Comparison of ENCODE assay signal across 16 cellular contexts in genomic region chr10:102630663-102631062, GRCh38. TPM values are rescaled to one million over a fixed set of nuclear protein-coding genes. Genes with fewer than 3 reads are reported as not detected.
DNase-seq lines count a peak whose midpoint lies in the region; ATAC-seq and TF ChIP-seq lines count a peak whose summit lies in the region.
"Had no signal": no experiment of that assay in that cellular context is flagged by ENCODE, and none has a peak within 500 bp of the region (broad histone marks: within the 10 kb centered on the region; RNA-seq: fewer than 3 reads in every experiment).

No MANE protein-coding gene starts in this region.

- DNase-seq in left ventricle myocardium inferior (no peak), right atrium auricular region (ENCODE audit: low spot score) (no peak), dorsolateral prefrontal cortex (peak in 1 of 10 donors; percentile 47), type B pancreatic cell (ENCODE audit: extremely low spot score, unreplicated experiment) (no peak), NCI-H2029 (lab: John Stamatoyannopoulos, UW) (no peak)
- DNase-seq in activated CD4-positive, CD25-positive, alpha-beta regulatory T cell (lab: John Stamatoyannopoulos, UW) = no peak
- DNase-seq: activated CD4-positive, alpha-beta T cell treated with anti-CD3 and anti-CD28 coated beads, Interleukin-2, amount 50 U/mL, for 48 hours; activated effector memory CD4-positive, alpha-beta T cell treated with anti-CD3 and anti-CD28 coated beads, Interleukin-2, amount 50 U/mL, for 16 hours; body of pancreas; DMS79 treated with DMSO at 0.1 percent for 48 hours; left colon; NCI-H1694 treated with DMSO at 0.1 percent for 48 hours; NCI-H524 treated with DMSO at 0.1 percent for 48 hours; tibial artery had no signal

- H3K9me3 ChIP-seq in left ventricle myocardium inferior (replicated peaks) = no peaks in the 10 kb centered on the region
- no peaks in the 10 kb centered on the region for H3K9me3 ChIP-seq in right atrium auricular region
- H3K9me3 ChIP-seq: body of pancreas, tibial artery had no signal

- peaks cover 14% of the 10 kb centered on the region for H3K36me3 Mint-ChIP-seq in nephron (ENCODE audit: low read depth)
- peaks cover 5% of the 10 kb centered on the region for H3K36me3 Mint-ChIP-seq in type B pancreatic cell

- H3K4me3 Mint-ChIP-seq in nephron (peak overlapping the region in 1 of 3 experiments; percentile 14), type B pancreatic cell (no peak overlapping the region)

- ATAC-seq in GM21515 (IDR thresholded peaks at IDR 0.05; ENCODE audit: unreplicated experiment) = no peak
- ATAC-seq: body of pancreas, left colon had no signal

- peaks cover 3% of the 10 kb centered on the region for H3K36me3 ChIP-seq in left ventricle myocardium inferior
- H3K36me3 ChIP-seq in right atrium auricular region = no peaks in the 10 kb centered on the region

- H3K27ac ChIP-seq in left ventricle myocardium inferior (replicated peaks) = peak overlapping the region; percentile 91
- peak overlapping the region in 1 of 2 donors; percentile 5 for H3K27ac ChIP-seq in right atrium auricular region
- H3K27ac ChIP-seq in dorsolateral prefrontal cortex = peak overlapping the region in 58 of 59 donors; percentile 41 to 95 (median 90)

- H3K4me3 ChIP-seq in left ventricle myocardium inferior (no peak overlapping the region), right atrium auricular region (no peak overlapping the region), dorsolateral prefrontal cortex (peak overlapping the region in 4 of 59 donors; percentile 11 to 25 (median 16))
- H3K4me3 ChIP-seq: body of pancreas, tibial artery had no signal

- H3K4me1 Mint-ChIP-seq in nephron = peaks cover 98% of the 10 kb centered on the region
- H3K4me1 Mint-ChIP-seq in type B pancreatic cell (ENCODE audit: unreplicated experiment) = peaks cover 56% of the 10 kb centered on the region

- H3K27ac Mint-ChIP-seq in nephron (peak overlapping the region; percentile 97 to 100 (median 100)), type B pancreatic cell (peak overlapping the region; percentile 12)

- H3K9me3 Mint-ChIP-seq in nephron (no peaks in the 10 kb centered on the region), type B pancreatic cell (no peaks in the 10 kb centered on the region)

- H3K27me3 Mint-ChIP-seq in nephron (ENCODE audit: low read depth) (no peaks in the 10 kb centered on the region), type B pancreatic cell (no peaks in the 10 kb centered on the region)

- H3K27me3 ChIP-seq in left ventricle myocardium inferior (ENCODE audit: low read depth) (no peaks in the 10 kb centered on the region), right atrium auricular region (no peaks in the 10 kb centered on the region), dorsolateral prefrontal cortex (no peaks in the 10 kb centered on the region)
- H3K27me3 ChIP-seq: body of pancreas, tibial artery had no signal

- TF ChIP-seq CTCF in left ventricle myocardium inferior (IDR thresholded peaks at IDR 0.05; ENCODE audit: borderline replicate concordance) (no peak), right atrium auricular region (IDR thresholded peaks at IDR 0.05) (no peak), dorsolateral prefrontal cortex (IDR thresholded peaks at IDR 0.05 in 54 of 56, conservative IDR thresholded peaks at IDR 0.05 in 2 of 56; ENCODE audit: low read depth in 1 of 56, partially characterized antibody in 56 of 56) (no peak), nephron (IDR thresholded peaks at IDR 0.05; ENCODE audit: unreplicated experiment in 3 of 3) (no peak), type B pancreatic cell (conservative IDR thresholded peaks at IDR 0.05) (no peak)

- H3K4me1 ChIP-seq in left ventricle myocardium inferior (peaks cover 97% of the 10 kb centered on the region), right atrium auricular region (peaks cover 0 to 90% of the 10 kb centered on the region in 2 donors)

- intact Hi-C loops in left ventricle myocardium inferior (cut with micrococcal nuclease) (no loop called here), dorsolateral prefrontal cortex (cut with DNase I) (no loop called here)

RNA-seq across cellular contexts. Expression of gene TRIM8, which starts 13.6 kb away (rescaled TPM):
- total RNA-seq in left ventricle myocardium inferior = 95.1 TPM
- total RNA-seq in right atrium auricular region = 100 to 1,000 TPM; 106 to 125 TPM
- 100 to 1,000 TPM in 118 of 120 experiments, 10 to 100 TPM in 2; 95.2 to 308 (median 133) TPM for total RNA-seq in dorsolateral prefrontal cortex
- 81.6 and 124 TPM in 2 replicates for total RNA-seq in type B pancreatic cell (ENCODE audit: low replicate concordance)
